34 cellular contexts compared by ENCODE assay signal in genomic region chr7:10038351-10038750, GRCh38.
"Had no signal": no experiment of that assay in that cellular context is flagged by ENCODE, and none has a peak within 500 bp of the region (broad histone marks: within the 10 kb centered on the region; RNA-seq: fewer than 3 reads in every experiment).

No MANE protein-coding gene starts in this region.

- H3K27ac ChIP-seq: breast epithelium, cardiac muscle cell, colonic mucosa, epithelial cell of prostate, foreskin keratinocyte, gastroesophageal sphincter, heart right ventricle, WERI-Rb-1 had no signal

- H3K4me1 Mint-ChIP-seq: activated B cell treated with CpG ODN at 0.5 μM for 24 hours; activated T-helper 17 cell treated with anti-CD3 and anti-CD28 coated beads, Interleukin-2, amount 50 U/mL, for 72 hours; brain; T-helper 17 cell had no signal

- H3K27me3 ChIP-seq: breast epithelium, cardiac muscle cell, colonic mucosa, foreskin keratinocyte, gastroesophageal sphincter, heart right ventricle had no signal

- DNase-seq: activated B cell treated with CpG ODN at 0.5 μM for 24 hours; activated CD4-positive, alpha-beta T cell treated with anti-CD3 and anti-CD28 coated beads for 48 hours; activated CD4-positive, alpha-beta T cell treated with anti-CD3 and anti-CD28 coated beads, Interleukin-2, amount 50 U/mL, for 1 hour; activated CD4-positive, alpha-beta T cell treated with anti-CD3 and anti-CD28 coated beads, Interleukin-2, amount 50 U/mL, for 48 hours; activated CD8-positive, alpha-beta memory T cell treated with anti-CD3 and anti-CD28 coated beads for 24 hours; activated CD8-positive, alpha-beta T cell treated with anti-CD3 and anti-CD28 coated beads for 36 hours; activated effector memory CD4-positive, alpha-beta T cell treated with Interleukin-2 at 50 U/mL for 16 hours; activated gamma-delta T cell treated with Interleukin-2 at 50 U/mL for 16 hours; activated naive CD4-positive, alpha-beta T cell treated with anti-CD3 and anti-CD28 coated beads, Interleukin-2, amount 50 U/mL, for 16 hours; activated naive CD4-positive, alpha-beta T cell treated with Interleukin-2 at 50 U/mL for 16 hours; activated T-cell treated with anti-CD3 and anti-CD28 coated beads, Interleukin-2, amount 50 U/mL, for 4 hours; amniotic stem cell; anterior cingulate cortex; central memory CD4-positive, alpha-beta T cell; cerebellar nuclear complex; colonic mucosa; effector CD8-positive, alpha-beta T cell; foreskin keratinocyte; heart right ventricle; T-helper 1 cell; T-helper 17 cell; T1000; WERI-Rb-1 had no signal

- H3K9me3 ChIP-seq: breast epithelium, colonic mucosa, gastroesophageal sphincter, heart right ventricle had no signal

- H3K27ac Mint-ChIP-seq: activated B cell treated with CpG ODN at 0.5 μM for 24 hours; activated CD8-positive, alpha-beta T cell treated with anti-CD3 and anti-CD28 coated beads for 36 hours; activated naive CD8-positive, alpha-beta T cell; activated T-helper 17 cell treated with anti-CD3 and anti-CD28 coated beads, Interleukin-2, amount 50 U/mL, for 72 hours; brain; T-helper 17 cell; T-helper 2 cell treated with Interferon-gamma antibody and Interleukin-4, amounts not matched to agents 5 μg/mL and 100 μg/mL, for 36 hours had no signal

- H3K36me3 Mint-ChIP-seq: activated naive CD8-positive, alpha-beta T cell; brain had no signal

- ATAC-seq: activated CD4-positive, CD25-positive, alpha-beta regulatory T cell treated with anti-CD3 and anti-CD28 coated beads, Interleukin-2, amount 50 U/mL, for 24 hours; activated CD8-positive, alpha-beta T cell treated with anti-CD3 and anti-CD28 coated beads for 36 hours; activated T-cell treated with anti-CD3 and anti-CD28 coated beads, Interleukin-2, amount 50 U/mL, for 4 hours; activated T-helper 17 cell treated with anti-CD3 and anti-CD28 coated beads, Interleukin-2, amount 50 U/mL, for 72 hours; esophagus mucosa; foreskin keratinocyte; gastroesophageal sphincter; heart right ventricle; T-helper 17 cell had no signal

- H3K4me1 ChIP-seq: breast epithelium, colonic mucosa, foreskin keratinocyte, gastroesophageal sphincter, heart right ventricle had no signal

- FAIRE-seq: endothelial cell of umbilical vein had no signal

- H3K4me3 Mint-ChIP-seq: activated B cell treated with CpG ODN at 0.5 μM for 24 hours; activated CD8-positive, alpha-beta T cell treated with anti-CD3 and anti-CD28 coated beads for 36 hours; activated naive CD8-positive, alpha-beta T cell; activated T-cell treated with anti-CD3 and anti-CD28 coated beads, Interleukin-2, amount 50 U/mL, for 4 hours; activated T-helper 17 cell treated with anti-CD3 and anti-CD28 coated beads, Interleukin-2, amount 50 U/mL, for 72 hours; brain; T-helper 17 cell; T-helper 2 cell treated with Interferon-gamma antibody and Interleukin-4, amounts not matched to agents 5 μg/mL and 100 μg/mL, for 36 hours had no signal

- H3K27me3 Mint-ChIP-seq: activated B cell treated with CpG ODN at 0.5 μM for 24 hours; activated CD8-positive, alpha-beta T cell treated with anti-CD3 and anti-CD28 coated beads for 36 hours; activated naive CD8-positive, alpha-beta T cell; activated T-helper 17 cell treated with anti-CD3 and anti-CD28 coated beads, Interleukin-2, amount 50 U/mL, for 72 hours; brain; T-helper 17 cell had no signal

- H3K36me3 ChIP-seq: breast epithelium, cardiac muscle cell, colonic mucosa, gastroesophageal sphincter, heart right ventricle, WERI-Rb-1 had no signal

- H3K4me3 ChIP-seq: breast epithelium, cardiac muscle cell, colonic mucosa, gastroesophageal sphincter, heart right ventricle had no signal

- H3K9me3 Mint-ChIP-seq: activated B cell treated with CpG ODN at 0.5 μM for 24 hours; brain; T-helper 2 cell treated with Interferon-gamma antibody and Interleukin-4, amounts not matched to agents 5 μg/mL and 100 μg/mL, for 36 hours had no signal
